ENCODE assay signal across 1 cellular context in the genomic region with DNA sequence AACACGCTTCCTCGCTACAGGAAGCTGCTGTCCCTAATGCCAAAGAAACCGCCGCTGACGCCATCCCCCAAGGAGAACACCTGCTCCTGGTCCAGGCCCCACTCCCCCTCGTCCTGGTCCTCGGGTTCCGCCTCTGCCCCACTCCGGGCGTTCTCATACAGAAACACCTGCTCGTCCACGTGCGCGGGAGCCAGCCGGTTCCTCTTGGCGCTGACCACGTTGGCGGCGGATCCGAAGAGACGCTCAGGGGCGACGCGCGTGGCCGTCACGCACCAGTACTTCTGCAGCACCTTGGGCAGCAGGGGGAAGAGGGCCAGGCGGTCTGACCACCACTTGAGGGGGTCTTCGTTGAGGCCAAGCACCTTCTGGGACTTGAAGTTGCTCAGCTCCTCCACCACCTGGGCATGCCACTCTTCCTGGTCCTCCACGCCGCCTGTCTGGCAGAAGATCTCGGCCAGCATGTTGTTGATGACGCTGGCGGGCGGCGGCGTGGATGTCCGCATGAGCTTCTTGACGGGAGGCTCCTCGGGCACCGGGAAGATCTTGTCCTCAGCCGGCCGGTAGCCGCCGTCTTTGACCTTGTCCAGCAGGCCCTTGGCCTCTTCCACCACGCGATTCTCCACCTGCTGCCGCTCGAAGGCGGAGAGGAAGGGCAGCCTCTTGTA.
TF ChIP-seq lines count a peak whose summit lies in the region.

No MANE protein-coding gene starts in this region.

TF ChIP-seq in GM12878, 131 proteins besides CTCF, POLR2A, EP300 and RAD21:
- TF ChIP-seq KLF5 (IDR thresholded peaks at IDR 0.05; ENCODE audit: partially characterized antibody) = no peak
- TF ChIP-seq, protein P1, sequence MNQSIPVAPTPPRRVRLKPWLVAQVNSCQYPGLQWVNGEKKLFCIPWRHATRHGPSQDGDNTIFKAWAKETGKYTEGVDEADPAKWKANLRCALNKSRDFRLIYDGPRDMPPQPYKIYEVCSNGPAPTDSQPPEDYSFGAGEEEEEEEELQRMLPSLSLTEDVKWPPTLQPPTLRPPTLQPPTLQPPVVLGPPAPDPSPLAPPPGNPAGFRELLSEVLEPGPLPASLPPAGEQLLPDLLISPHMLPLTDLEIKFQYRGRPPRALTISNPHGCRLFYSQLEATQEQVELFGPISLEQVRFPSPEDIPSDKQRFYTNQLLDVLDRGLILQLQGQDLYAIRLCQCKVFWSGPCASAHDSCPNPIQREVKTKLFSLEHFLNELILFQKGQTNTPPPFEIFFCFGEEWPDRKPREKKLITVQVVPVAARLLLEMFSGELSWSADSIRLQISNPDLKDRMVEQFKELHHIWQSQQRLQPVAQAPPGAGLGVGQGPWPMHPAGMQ (IDR thresholded peaks at IDR 0.05; ENCODE audit: borderline replicate concordance) = no peak
- no peak for TF ChIP-seq YY1 (IDR thresholded peaks at IDR 0.05; ENCODE audit: low read depth, low read length)
- TF ChIP-seq RAD51 (IDR thresholded peaks at IDR 0.05) = no peak
- TF ChIP-seq LARP7 (IDR thresholded peaks at IDR 0.05) = no peak
- TF ChIP-seq RBBP5 (conservative IDR thresholded peaks at IDR 0.05) = no peak
- TF ChIP-seq ETV6 (conservative IDR thresholded peaks at IDR 0.05 in 1 of 2, IDR thresholded peaks at IDR 0.05 in 1 of 2; ENCODE audit: borderline replicate concordance in 1 of 2, low read depth in 1 of 2) = no peak
- TF ChIP-seq, protein P2, sequence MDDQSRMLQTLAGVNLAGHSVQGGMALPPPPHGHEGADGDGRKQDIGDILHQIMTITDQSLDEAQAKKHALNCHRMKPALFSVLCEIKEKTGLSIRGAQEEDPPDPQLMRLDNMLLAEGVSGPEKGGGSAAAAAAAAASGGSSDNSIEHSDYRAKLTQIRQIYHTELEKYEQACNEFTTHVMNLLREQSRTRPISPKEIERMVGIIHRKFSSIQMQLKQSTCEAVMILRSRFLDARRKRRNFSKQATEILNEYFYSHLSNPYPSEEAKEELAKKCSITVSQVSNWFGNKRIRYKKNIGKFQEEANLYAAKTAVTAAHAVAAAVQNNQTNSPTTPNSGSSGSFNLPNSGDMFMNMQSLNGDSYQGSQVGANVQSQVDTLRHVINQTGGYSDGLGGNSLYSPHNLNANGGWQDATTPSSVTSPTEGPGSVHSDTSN (IDR thresholded peaks at IDR 0.05; ENCODE audit: insufficient replicate concordance, low read depth, low read length) = no peak
- no peak for TF ChIP-seq CREB1 (IDR thresholded peaks at IDR 0.05; ENCODE audit: low read depth)
- no peak for TF ChIP-seq IKZF1 (conservative IDR thresholded peaks at IDR 0.05)
- TF ChIP-seq NR2C1 (IDR thresholded peaks at IDR 0.05) = no peak
- no peak for TF ChIP-seq BACH1 (IDR thresholded peaks at IDR 0.05; ENCODE audit: borderline replicate concordance)
